Comparison of ENCODE assay signal across 9 cellular contexts in the genomic region with DNA sequence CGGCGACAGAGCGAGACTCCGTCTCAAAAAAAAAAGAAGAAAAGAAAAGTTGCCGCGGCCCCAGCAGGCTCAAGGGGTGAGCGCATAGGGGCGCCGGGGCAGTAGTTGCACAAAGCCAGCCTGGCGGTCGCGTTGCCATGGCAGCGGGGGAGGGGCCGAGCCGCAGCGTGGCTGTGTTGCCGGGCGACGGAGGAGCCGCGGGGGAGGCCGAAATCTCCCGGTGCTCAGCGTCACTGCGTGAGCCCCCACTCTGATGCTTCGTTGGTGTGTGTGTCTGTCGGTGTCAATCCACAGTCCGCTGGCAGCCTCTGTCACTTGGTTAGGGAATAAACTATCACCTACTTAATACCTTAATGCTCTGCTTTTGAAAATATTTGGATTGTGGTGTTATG.
A peak's percentile ranks its signal among the peaks of the same experiment; 100 is the strongest.
DNase-seq lines count a peak whose midpoint lies in the region; FAIRE-seq and TF ChIP-seq lines count a peak whose summit lies in the region.
"Had no signal": no experiment of that assay in that cellular context is flagged by ENCODE, and none has a peak within 500 bp of the region (broad histone marks: within the 10 kb centered on the region; RNA-seq: fewer than 3 reads in every experiment).

No MANE protein-coding gene starts in this region.

- peak overlapping the region; percentile 93 for H3K27ac Mint-ChIP-seq in astrocyte (ENCODE audit: unreplicated experiment)

- no peaks in the 10 kb centered on the region for H3K9me3 Mint-ChIP-seq in astrocyte (ENCODE audit: unreplicated experiment)

- H2AFZ ChIP-seq in GM23248 (peak overlapping the region; percentile 93), astrocyte (ENCODE audit: low read depth, low read length) (peak overlapping the region; percentile 89)

- DNase-seq in EL (peak; percentile 82), GM23248 (peak; percentile 95), Kasumi-1 (lab: John Stamatoyannopoulos, UW) (peak; percentile 9 to 14), T-helper 22 cell (ENCODE audit: low read depth) (peak; percentile 69), astrocyte (ENCODE audit: low read depth) (peak; percentile 84), hippocampal formation (lab: John Stamatoyannopoulos, UW) (peak; percentile 60 to 84), uterus (peak; percentile 89 to 91)

- H3K4me1 ChIP-seq in GM23248 (ENCODE audit: insufficient read depth) (0 out of 2 replicates have a peak, but pooled peaks cover 9% of the 10 kb centered on the region), astrocyte (ENCODE audit: insufficient read depth, low read length) (peaks cover 5% of the 10 kb centered on the region), rectal smooth muscle tissue (ENCODE audit: control insufficient read depth, insufficient read depth, low read length) (peaks cover 2% of the 10 kb centered on the region), uterus (no peaks in the 10 kb centered on the region)

- no peaks in the 10 kb centered on the region for H3K4me1 Mint-ChIP-seq in astrocyte (ENCODE audit: low read depth, unreplicated experiment)

- no peaks in the 10 kb centered on the region for H3K27me3 Mint-ChIP-seq in astrocyte (ENCODE audit: low read depth, unreplicated experiment)

- H3K4me3 Mint-ChIP-seq in astrocyte (ENCODE audit: unreplicated experiment), result peak overlapping the region; percentile 98

- in situ Hi-C loops in GM23248 (cut with MboI), result no loop called here

- H3K27me3 ChIP-seq in GM23248 (replicated peaks; ENCODE audit: insufficient read depth) (no peaks in the 10 kb centered on the region), astrocyte (ENCODE audit: insufficient read depth, low read length) (peaks cover 8% of the 10 kb centered on the region), rectal smooth muscle tissue (ENCODE audit: control insufficient read depth, insufficient read depth, low read length) (no peaks in the 10 kb centered on the region), uterus (no peaks in the 10 kb centered on the region)

- H4K20me1 ChIP-seq in GM23248 (ENCODE audit: insufficient read depth) (no peaks in the 10 kb centered on the region), astrocyte (ENCODE audit: insufficient read depth, low read length) (no peaks in the 10 kb centered on the region)

- H3K9ac ChIP-seq in GM23248, result peak overlapping the region; percentile 97
- peak overlapping the region; percentile 93 for H3K9ac ChIP-seq in astrocyte (ENCODE audit: low read length)
- no peak overlapping the region for H3K9ac ChIP-seq in rectal smooth muscle tissue (ENCODE audit: low read length)

- no peaks in the 10 kb centered on the region for H3K36me3 ChIP-seq in GM23248 (ENCODE audit: low read depth)
- H3K36me3 ChIP-seq in astrocyte (ENCODE audit: insufficient read depth, low read length), result no peaks in the 10 kb centered on the region
- no peaks in the 10 kb centered on the region for H3K36me3 ChIP-seq in rectal smooth muscle tissue (ENCODE audit: control insufficient read depth, insufficient read depth, low read length)
- H3K36me3 ChIP-seq in uterus, result no peaks in the 10 kb centered on the region

- intact Hi-C loops in uterus (cut with DNase I; ENCODE audit: low total_unique reads), result no loop called here

- H3K79me2 ChIP-seq in GM23248 (ENCODE audit: insufficient read depth), result no peaks in the 10 kb centered on the region
- no peaks in the 10 kb centered on the region for H3K79me2 ChIP-seq in astrocyte (ENCODE audit: insufficient read depth, low read length)

- peaks cover 8% of the 10 kb centered on the region for H3K36me3 Mint-ChIP-seq in astrocyte (ENCODE audit: low read depth, unreplicated experiment)

- TF ChIP-seq CTCF in astrocyte (IDR thresholded peaks at IDR 0.05; ENCODE audit: insufficient read depth, low read depth, low read length) (no peak), uterus (IDR thresholded peaks at IDR 0.05) (no peak)

- H3K4me2 ChIP-seq in GM23248 (ENCODE audit: unreplicated experiment), result peak overlapping the region; percentile 99
- peak overlapping the region; percentile 99 for H3K4me2 ChIP-seq in astrocyte (ENCODE audit: low read length)

- WGBS in GM23248 (ENCODE audit: low coverage in 1 of 2, low lambda C conversion rate in 2 of 2, missing lambda C conversion rate in 2 of 2), 2 experiments, result 4 to 5% methylated on average over 19 to 28 of the region's 28 CpGs

- H3K27ac ChIP-seq in GM23248, result peak overlapping the region; percentile 94
- H3K27ac ChIP-seq in astrocyte (ENCODE audit: low read depth, low read length), result peak overlapping the region; percentile 85
- no peak overlapping the region for H3K27ac ChIP-seq in rectal smooth muscle tissue (ENCODE audit: low read depth, low read length)
- H3K27ac ChIP-seq in uterus, result peak overlapping the region; percentile 60 to 71
- H3K27ac ChIP-seq: epithelial cell of prostate had no signal

- no peaks in the 10 kb centered on the region for H3K9me2 ChIP-seq in GM23248 (ENCODE audit: insufficient read depth)

- H3K4me3 ChIP-seq in GM23248 (peak overlapping the region; percentile 94), astrocyte (ENCODE audit: insufficient read depth, low read depth, low read length) (peak overlapping the region; percentile 84), rectal smooth muscle tissue (ENCODE audit: low read length) (peak overlapping the region; percentile 81), uterus (peak overlapping the region; percentile 50 to 67)

- H3K9me3 ChIP-seq in GM23248 (ENCODE audit: low read depth) (no peaks in the 10 kb centered on the region), astrocyte (ENCODE audit: insufficient read depth, low read depth, low read length) (no peaks in the 10 kb centered on the region), uterus (no peaks in the 10 kb centered on the region)

- no peak for FAIRE-seq in astrocyte (lab: Jason Lieb, UNC)

- H3F3A ChIP-seq in GM23248 (ENCODE audit: insufficient read depth), result no peaks in the 10 kb centered on the region

- TF ChIP-seq POLR2A in uterus (IDR thresholded peaks at IDR 0.05), result peak in 1 of 2 donors; percentile 12

Comparison
In these comparisons a context has a peak if more than half of its experiments do, and no peak if none do; other contexts are left out.
1. DNase-seq: peak in every context shown above with its lines; median percentile 95 in GM23248; 90 in uterus; 84 in astrocyte; 82 in EL; 72 in hippocampal formation; 69 in T-helper 22 cell; 12 in Kasumi-1.